10 cellular contexts compared by ENCODE assay signal in the genomic region with DNA sequence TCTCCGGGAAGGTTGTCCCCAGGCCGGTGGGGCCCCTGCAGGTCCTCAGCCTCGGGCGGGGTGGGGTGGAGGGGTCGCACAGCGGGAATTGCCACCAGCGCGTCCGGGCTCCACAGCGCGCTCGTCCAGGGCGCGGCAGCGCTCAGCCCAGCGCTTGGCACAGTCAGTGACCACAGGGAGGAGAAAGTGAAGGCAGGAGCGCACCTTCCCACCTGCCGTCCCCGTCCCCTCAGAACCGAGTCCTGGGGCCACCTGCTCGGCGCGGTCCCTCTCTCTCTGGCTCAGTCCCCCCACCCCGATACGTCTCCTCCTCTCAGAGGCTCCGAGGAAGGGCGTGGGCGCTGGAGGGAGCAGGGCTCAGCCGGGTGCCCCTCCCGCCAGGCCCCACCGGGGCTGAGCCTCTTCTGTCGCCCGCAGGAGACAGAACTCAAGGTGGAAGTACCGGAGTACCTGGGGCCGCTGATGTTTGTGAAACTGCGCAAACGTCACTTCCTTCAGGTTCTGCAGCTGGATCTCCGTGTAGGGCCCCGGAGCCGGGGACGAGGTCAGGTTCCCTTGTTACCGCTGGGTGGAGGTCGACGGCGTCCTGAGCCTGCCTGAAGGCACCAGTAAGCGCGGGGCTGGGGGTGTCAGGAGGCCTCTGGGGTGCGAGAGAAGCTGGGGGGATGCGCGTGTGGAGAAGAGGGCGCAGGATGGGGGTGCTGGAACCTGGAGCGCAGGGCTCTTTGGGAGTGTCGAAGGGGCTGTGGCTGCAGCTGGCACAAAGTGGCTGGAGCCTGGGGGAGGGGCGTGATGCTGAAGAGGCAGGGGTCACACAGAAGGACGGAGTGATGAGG. TPM values are rescaled to one million over a fixed set of nuclear protein-coding genes. Genes with fewer than 3 reads are reported as not detected.
DNase-seq lines count a peak whose midpoint lies in the region; ATAC-seq lines count a peak whose summit lies in the region.
"Not testable (repeated sequence)": the region's sequence is repeated elsewhere in the genome, so short reads cannot be mapped to it uniquely, and the experiment has no call there.
"Had no signal": no experiment of that assay in that cellular context is flagged by ENCODE, and none has a peak within 500 bp of the region (broad histone marks: within the 10 kb centered on the region; RNA-seq: fewer than 3 reads in every experiment).

No MANE protein-coding gene starts in this region.

- DNase-seq in CD1c-positive myeloid dendritic cell (ENCODE audit: extremely low spot score) = peak; percentile 39
- peak in 2 of 3 donors; percentile 42 to 46 for DNase-seq in T-helper 17 cell
- DNase-seq in activated naive CD4-positive, alpha-beta T cell treated with anti-CD3 and anti-CD28 coated beads for 36 hours = peak; percentile 72
- peak; percentile 55 for DNase-seq in stimulated activated CD4-positive, alpha-beta T cell treated with anti-CD3 and anti-CD28 coated beads, Interleukin-12 subunit alpha, Interleukin-12 subunit beta, amount 100 ng/mL, for 4 hours

- peaks cover 39% of the 10 kb centered on the region for H3K4me1 Mint-ChIP-seq in T-helper 17 cell
- H3K4me1 Mint-ChIP-seq in activated naive CD4-positive, alpha-beta T cell treated with anti-CD3 and anti-CD28 coated beads for 36 hours (ENCODE audit: low read depth) = peaks cover 50% of the 10 kb centered on the region

- H3K9me3 ChIP-seq in T-helper 17 cell (ENCODE audit: control insufficient read depth, low read length, poor library complexity, severe bottlenecking); iPS-18a (ENCODE audit: control insufficient read depth, low read depth, low read length): not testable (repeated sequence)

- peaks cover 12% of the 10 kb centered on the region for H3K4me1 ChIP-seq in iPS-18a (ENCODE audit: control insufficient read depth, low read depth, low read length)

- H3K36me3 Mint-ChIP-seq in T-helper 17 cell (ENCODE audit: low read depth); activated naive CD4-positive, alpha-beta T cell treated with anti-CD3 and anti-CD28 coated beads for 36 hours (ENCODE audit: low read depth): not testable (repeated sequence)

- ATAC-seq in HG03342 (IDR thresholded peaks at IDR 0.05; ENCODE audit: unreplicated experiment) (peak; percentile 42), T-helper 17 cell (peak; percentile 94)

- H3K9me3 Mint-ChIP-seq in activated naive CD4-positive, alpha-beta T cell treated with anti-CD3 and anti-CD28 coated beads for 36 hours = not testable (repeated sequence)

- peak overlapping the region; percentile 94 for H3K4me3 Mint-ChIP-seq in T-helper 17 cell
- H3K4me3 Mint-ChIP-seq in activated naive CD4-positive, alpha-beta T cell treated with anti-CD3 and anti-CD28 coated beads for 36 hours = peak overlapping the region; percentile 80

- peak overlapping the region; percentile 60 for H3K4me3 ChIP-seq in iPS-18a (ENCODE audit: low read length)

- intact Hi-C loops in activated naive CD4-positive, alpha-beta T cell treated with anti-CD3 and anti-CD28 coated beads for 36 hours (cut with micrococcal nuclease) = loop anchor here (2.0 kb wide), 1 partner anchor 16 kb away; the partner anchor contains the start of genes KIAA0753 and TXNDC17

- H3K36me3 ChIP-seq in iPS-18a (ENCODE audit: control insufficient read depth, low read depth, low read length) = not testable (repeated sequence)

- not testable (repeated sequence) for H3K9ac ChIP-seq in iPS-18a (ENCODE audit: low read length)

- H3K27me3 ChIP-seq in iPS-18a (ENCODE audit: control insufficient read depth, insufficient read depth, low read length) = peaks cover 56% of the 10 kb centered on the region

- CTCF ChIA-PET in activated naive CD4-positive, alpha-beta T cell treated with anti-CD3 and anti-CD28 coated beads for 36 hours (lab: Charles Lee) = interaction anchor here (0.9 kb wide), 1 partner anchor 9 kb away, joined by 7 read pairs; no protein-coding TSS in a partner anchor

- not testable (repeated sequence) for H3K27me3 Mint-ChIP-seq in T-helper 17 cell; activated naive CD4-positive, alpha-beta T cell treated with anti-CD3 and anti-CD28 coated beads for 36 hours (ENCODE audit: low read depth)

- not testable (repeated sequence) for H3K27ac ChIP-seq in iPS-18a (ENCODE audit: low read length)

- peak overlapping the region; percentile 86 for H3K27ac Mint-ChIP-seq in T-helper 17 cell
- peak overlapping the region; percentile 78 for H3K27ac Mint-ChIP-seq in activated naive CD4-positive, alpha-beta T cell treated with anti-CD3 and anti-CD28 coated beads for 36 hours

RNA-seq across cellular contexts. Expression of gene C17orf100, which starts 5.5 kb away (rescaled TPM):
- 1 to 10 TPM; 1.3 to 2.5 TPM for total RNA-seq in T-helper 17 cell
- 1 to 10 TPM in 1 of 2 experiments, under 1 TPM in 1; 0.99 to 1.2 TPM for total RNA-seq in activated naive CD4-positive, alpha-beta T cell treated with anti-CD3 and anti-CD28 coated beads for 36 hours

RNA-seq across cellular contexts. Expression of gene MED31, which starts 5.6 kb away (rescaled TPM):
- 10 to 100 TPM; 32.9 to 36.6 TPM for total RNA-seq in T-helper 17 cell
- total RNA-seq in activated naive CD4-positive, alpha-beta T cell treated with anti-CD3 and anti-CD28 coated beads for 36 hours = 10 to 100 TPM; 21.7 to 22.5 TPM
- total RNA-seq: ascending aorta had no signal

RNA-seq across cellular contexts. Expression of gene TXNDC17, which starts 16.2 kb away (rescaled TPM):
- total RNA-seq in T-helper 17 cell = 10 to 100 TPM; 10.8 to 16.9 TPM
- total RNA-seq in activated naive CD4-positive, alpha-beta T cell treated with anti-CD3 and anti-CD28 coated beads for 36 hours = 10 to 100 TPM; 71.4 to 85.8 TPM

RNA-seq across cellular contexts. Expression of gene KIAA0753, which starts 16.5 kb away (rescaled TPM):
- 10 to 100 TPM; 10.8 to 12.1 TPM for total RNA-seq in T-helper 17 cell
- 1 to 10 TPM; 7.7 to 8.1 TPM for total RNA-seq in activated naive CD4-positive, alpha-beta T cell treated with anti-CD3 and anti-CD28 coated beads for 36 hours

RNA-seq across cellular contexts. Expression of gene SLC13A5, which starts 56.2 kb away (rescaled TPM):
- total RNA-seq in T-helper 17 cell = not detected
- total RNA-seq in activated naive CD4-positive, alpha-beta T cell treated with anti-CD3 and anti-CD28 coated beads for 36 hours = not detected
- total RNA-seq: glomerular endothelial cell, H4, SJCRH30 had no signal

Comparison
In these comparisons a context has a peak if more than half of its experiments do, and no peak if none do; other contexts are left out.
1. RNA of gene TXNDC17, which starts 16.2 kb away (total RNA-seq): 71.4 to 85.8 TPM in activated naive CD4-positive, alpha-beta T cell treated with anti-CD3 and anti-CD28 coated beads for 36 hours; 10.8 to 16.9 TPM in T-helper 17 cell; every median in the first group is over 4 times any median in the second.
2. Peak in every context shown above with its lines, with median percentiles within 50 percentile points of each other: DNase-seq.